Comparison of ENCODE assay signal across 13 cellular contexts in the genomic region with DNA sequence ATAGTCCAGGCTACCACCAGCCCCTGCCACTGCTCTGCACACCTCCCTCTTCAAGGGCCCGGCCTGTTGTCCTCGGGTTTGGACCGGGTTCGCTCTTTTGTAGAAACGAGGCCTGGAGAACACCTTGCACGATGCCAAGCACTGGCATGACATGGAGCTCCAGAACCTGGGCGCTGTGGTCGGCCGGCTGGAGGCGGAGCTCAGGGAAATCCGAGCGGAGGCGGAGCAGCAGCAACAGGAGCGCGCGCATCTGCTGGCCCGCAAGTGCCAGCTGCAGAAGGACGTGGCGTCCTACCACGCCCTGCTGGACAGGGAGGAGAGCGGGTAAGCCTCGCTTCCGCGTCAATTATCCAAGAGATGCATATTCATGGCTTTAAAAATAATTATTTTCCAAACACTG.
A peak's percentile ranks its signal among the peaks of the same experiment; 100 is the strongest.
DNase-seq lines count a peak whose midpoint lies in the region; ATAC-seq, FAIRE-seq and TF ChIP-seq lines count a peak whose summit lies in the region.
"Had no signal": no experiment of that assay in that cellular context is flagged by ENCODE, and none has a peak within 500 bp of the region (broad histone marks: within the 10 kb centered on the region; RNA-seq: fewer than 3 reads in every experiment).

No MANE protein-coding gene starts in this region.

- H4K20me1 ChIP-seq in Karpas-422 (ENCODE audit: insufficient read depth, low read depth, low read length) (no peaks in the 10 kb centered on the region), astrocyte (ENCODE audit: insufficient read depth, low read length) (no peaks in the 10 kb centered on the region)

- peak overlapping the region; percentile 69 for H3K9ac ChIP-seq in Karpas-422 (ENCODE audit: low read length)
- no peak overlapping the region for H3K9ac ChIP-seq in astrocyte (ENCODE audit: low read length)

- TF ChIP-seq CTCF in astrocyte (IDR thresholded peaks at IDR 0.05; ENCODE audit: insufficient read depth, low read depth, low read length), result no peak
- TF ChIP-seq CTCF in left lung (IDR thresholded peaks at IDR 0.05), result no peak
- TF ChIP-seq CTCF in coronary artery (IDR thresholded peaks at IDR 0.05), result no peak
- no peak for TF ChIP-seq CTCF in GM10248 (IDR thresholded peaks at IDR 0.05; ENCODE audit: control extremely low read depth, extremely low read depth, low read depth, missing control alignments)

- H3K4me3 ChIP-seq in Karpas-422 (ENCODE audit: low read length), result peak overlapping the region; percentile 45; the same call in 1 of the 2 replicates
- no peak overlapping the region for H3K4me3 ChIP-seq in astrocyte (ENCODE audit: insufficient read depth, low read depth, low read length)
- H3K4me3 ChIP-seq in left lung, result no peak overlapping the region
- no peak overlapping the region for H3K4me3 ChIP-seq in coronary artery
- H3K4me3 ChIP-seq: tibial nerve had no signal

- H3K36me3 Mint-ChIP-seq in astrocyte (ENCODE audit: low read depth, unreplicated experiment), result no peaks in the 10 kb centered on the region
- H3K36me3 Mint-ChIP-seq: memory B cell had no signal

- intact Hi-C loops in left lung (cut with DNase I), result no loop called here

- CTCF ChIA-PET in GM10248 (lab: Yijun Ruan, JAX), result interaction anchor here (0.8 to 16.7 kb wide), 4 partner anchors 16 to 87 kb away, joined by 3 to 240 read pairs (median 86); no protein-coding TSS in a partner anchor

- no peak for FAIRE-seq in astrocyte (lab: Jason Lieb, UNC)
- FAIRE-seq: colon had no signal

- H3K27ac ChIP-seq in Karpas-422 (ENCODE audit: low read length) (peak overlapping the region; percentile 98), astrocyte (ENCODE audit: low read depth, low read length) (no peak overlapping the region), left lung (no peak overlapping the region), coronary artery (no peak overlapping the region)

- no peaks in the 10 kb centered on the region for H3K4me1 Mint-ChIP-seq in astrocyte (ENCODE audit: low read depth, unreplicated experiment)

- peak; percentile 76 for DNase-seq in AG20443 (ENCODE audit: low spot score)
- DNase-seq in Karpas-422, result peak; percentile 86
- DNase-seq in astrocyte (ENCODE audit: low read depth), result no peak
- peak; percentile 49 to 86 for DNase-seq in left lung
- DNase-seq in coronary artery (ENCODE audit: low spot score), result no peak
- DNase-seq in activated T-cell treated with anti-CD3 and anti-CD28 coated beads, Interleukin-2, amount 50 U/mL, for 48 hours, result no peak
- no peak for DNase-seq in GM10248 (ENCODE audit: extremely low spot score)
- DNase-seq: activated naive CD4-positive, alpha-beta T cell treated with anti-CD3 and anti-CD28 coated beads for 36 hours; T-helper 1 cell had no signal

- H3K4me3 Mint-ChIP-seq in astrocyte (ENCODE audit: unreplicated experiment), result no peak overlapping the region
- H3K4me3 Mint-ChIP-seq: activated naive CD4-positive, alpha-beta T cell treated with anti-CD3 and anti-CD28 coated beads for 36 hours; memory B cell had no signal

- H2AFZ ChIP-seq in Karpas-422 (ENCODE audit: low read length) (no peak overlapping the region), astrocyte (ENCODE audit: low read depth, low read length) (peak overlapping the region; percentile 70)

- H3K36me3 ChIP-seq in Karpas-422 (ENCODE audit: insufficient read depth, low read length) (no peaks in the 10 kb centered on the region), astrocyte (ENCODE audit: insufficient read depth, low read length) (no peaks in the 10 kb centered on the region), left lung (no peaks in the 10 kb centered on the region)
- H3K36me3 ChIP-seq: tibial nerve had no signal

- H3K9me3 Mint-ChIP-seq in astrocyte (ENCODE audit: unreplicated experiment), result peaks cover 4% of the 10 kb centered on the region
- H3K9me3 Mint-ChIP-seq: activated naive CD4-positive, alpha-beta T cell treated with anti-CD3 and anti-CD28 coated beads for 36 hours; memory B cell had no signal

- H3K9me3 ChIP-seq in Karpas-422 (ENCODE audit: low read length), result no peaks in the 10 kb centered on the region
- H3K9me3 ChIP-seq in astrocyte (ENCODE audit: insufficient read depth, low read depth, low read length), result no peaks in the 10 kb centered on the region
- no peaks in the 10 kb centered on the region for H3K9me3 ChIP-seq in left lung
- H3K9me3 ChIP-seq: tibial nerve had no signal

- peaks cover 6% of the 10 kb centered on the region for H3K27me3 Mint-ChIP-seq in astrocyte (ENCODE audit: low read depth, unreplicated experiment)
- H3K27me3 Mint-ChIP-seq: memory B cell had no signal

- POLR2A ChIA-PET in GM10248 (lab: Yijun Ruan, JAX), result no interaction called here

- H3K4me1 ChIP-seq in Karpas-422 (ENCODE audit: low read length), result peaks cover 99% of the 10 kb centered on the region
- no peaks in the 10 kb centered on the region for H3K4me1 ChIP-seq in astrocyte (ENCODE audit: insufficient read depth, low read length)
- H3K4me1 ChIP-seq in left lung, result peaks cover 0 to 15% of the 10 kb centered on the region in 2 donors

- ATAC-seq in left lung, result peak; percentile 42
- no peak for ATAC-seq in GM18511 (IDR thresholded peaks at IDR 0.05; ENCODE audit: unreplicated experiment)

- no peaks in the 10 kb centered on the region for H3K9me2 ChIP-seq in Karpas-422 (replicated peaks; ENCODE audit: insufficient read depth, low read length)

- H3K79me2 ChIP-seq in Karpas-422 (ENCODE audit: low read length), result no peaks in the 10 kb centered on the region
- H3K79me2 ChIP-seq in astrocyte (ENCODE audit: insufficient read depth, low read length), result no peaks in the 10 kb centered on the region

- H3K27ac Mint-ChIP-seq in astrocyte (ENCODE audit: unreplicated experiment), result no peak overlapping the region
- H3K27ac Mint-ChIP-seq: activated naive CD4-positive, alpha-beta T cell treated with anti-CD3 and anti-CD28 coated beads for 36 hours; memory B cell had no signal

- peak overlapping the region; percentile 57 for H3K4me2 ChIP-seq in Karpas-422 (ENCODE audit: low read depth, low read length, poor library complexity, severe bottlenecking)
- peak overlapping the region; percentile 48 for H3K4me2 ChIP-seq in astrocyte (ENCODE audit: low read length)

- H3K27me3 ChIP-seq in Karpas-422 (ENCODE audit: low read length) (no peaks in the 10 kb centered on the region), astrocyte (ENCODE audit: insufficient read depth, low read length) (peaks cover 3% of the 10 kb centered on the region), left lung (no peaks in the 10 kb centered on the region)
- H3K27me3 ChIP-seq: tibial nerve had no signal

Comparison
In these comparisons a context has a peak if more than half of its experiments do, and no peak if none do; other contexts are left out.
1. DNase-seq: peak in AG20443 (single experiment), Karpas-422 (single experiment) and left lung (2 of 2); none in astrocyte (single experiment), coronary artery (single experiment), activated T-cell treated with anti-CD3 and anti-CD28 coated beads, Interleukin-2, amount 50 U/mL, for 48 hours (0 of 2) and GM10248 (single experiment).